Comparison of ENCODE assay signal across 8 cellular contexts in genomic region chr1:176897350-176898236, GRCh38.
DNase-seq lines count a peak whose midpoint lies in the region; ATAC-seq and TF ChIP-seq lines count a peak whose summit lies in the region.

No MANE protein-coding gene starts in this region.

- H3K9ac ChIP-seq in adipocyte (ENCODE audit: low read length), result peak overlapping the region; percentile 10

- POLR2A ChIA-PET in BJ (lab: Charles Lee), result no interaction called here

- H3K4me1 ChIP-seq in adipocyte (ENCODE audit: control insufficient read depth, insufficient read depth, low read length), result peaks cover 14% of the 10 kb centered on the region
- peaks cover 0 to 3% of the 10 kb centered on the region in 2 donors for H3K4me1 ChIP-seq in right atrium auricular region

- H3K4me3 ChIP-seq in BJ (ENCODE audit: low read depth, low read length) (no peak overlapping the region), adipocyte (ENCODE audit: low read length) (peak overlapping the region; percentile 74), right atrium auricular region (peak overlapping the region in 1 of 2 donors; percentile 2)

- no peak overlapping the region for H3K27ac ChIP-seq in right atrium auricular region

- H3K27me3 ChIP-seq in BJ (ENCODE audit: control insufficient read depth, insufficient read depth, low read length) (peaks cover 4% of the 10 kb centered on the region; the same call in 1 of the 2 replicates), adipocyte (replicated peaks; ENCODE audit: control insufficient read depth, insufficient read depth, low read length) (peaks cover 42% of the 10 kb centered on the region), right atrium auricular region (no peaks in the 10 kb centered on the region)

- H3K36me3 ChIP-seq in BJ (ENCODE audit: control insufficient read depth, insufficient read depth, low read length) (no peaks in the 10 kb centered on the region), adipocyte (ENCODE audit: control insufficient read depth, insufficient read depth, low read length, severe bottlenecking) (no peaks in the 10 kb centered on the region), right atrium auricular region (no peaks in the 10 kb centered on the region)

- CTCF ChIA-PET in BJ (lab: Yijun Ruan, JAX), result interaction anchor here (0.6 to 5.5 kb wide), 42 partner anchors 8 to 1050 kb away, joined by 3 to 71 read pairs (median 4); no protein-coding TSS in a partner anchor

- TF ChIP-seq CTCF in BJ (IDR thresholded peaks at IDR 0.05; ENCODE audit: insufficient read depth, low read depth, low read length), result peak; percentile 96
- peak; percentile 64 to 83 for TF ChIP-seq CTCF in right atrium auricular region (IDR thresholded peaks at IDR 0.05)

- DNase-seq in BJ (ENCODE audit: low read depth) (no peak), HUDEP-2 (lab: John Stamatoyannopoulos, UW; ENCODE audit: unreplicated experiment in 76 of 76) (peak in 44 of 76 experiments; percentile 1 to 56 (median 11)), NOMO-1 (lab: John Stamatoyannopoulos, UW; ENCODE audit: unreplicated experiment in 2 of 2) (peak; percentile 17 to 77), adipocyte (ENCODE audit: low read depth) (peak; percentile 86), right atrium auricular region (ENCODE audit: low spot score) (no peak), sciatic nerve (ENCODE audit: low spot score) (peak; percentile 81), GOT3 (lab: John Stamatoyannopoulos, UW) (no peak)

- peak; percentile 83 for ATAC-seq in GM18868 (IDR thresholded peaks at IDR 0.05; ENCODE audit: unreplicated experiment)
- ATAC-seq in sciatic nerve, result peak; percentile 81

- H3K9me3 ChIP-seq in adipocyte (ENCODE audit: control insufficient read depth, low read length) (no peaks in the 10 kb centered on the region), right atrium auricular region (no peaks in the 10 kb centered on the region)

- intact Hi-C loops in sciatic nerve (cut with DNase I), result loop anchor here (2.0 to 10.0 kb wide), 2 partner anchors 285 to 1047 kb away; no protein-coding TSS in a partner anchor

Comparison
In these comparisons a context has a peak if more than half of its experiments do, and no peak if none do; other contexts are left out.
1. DNase-seq: peak in HUDEP-2 (44 of 76), NOMO-1 (2 of 2), adipocyte (single experiment) and sciatic nerve (single experiment); none in BJ (single experiment), right atrium auricular region (single experiment) and GOT3 (single experiment).